18 cellular contexts compared by ENCODE assay signal in the genomic region with DNA sequence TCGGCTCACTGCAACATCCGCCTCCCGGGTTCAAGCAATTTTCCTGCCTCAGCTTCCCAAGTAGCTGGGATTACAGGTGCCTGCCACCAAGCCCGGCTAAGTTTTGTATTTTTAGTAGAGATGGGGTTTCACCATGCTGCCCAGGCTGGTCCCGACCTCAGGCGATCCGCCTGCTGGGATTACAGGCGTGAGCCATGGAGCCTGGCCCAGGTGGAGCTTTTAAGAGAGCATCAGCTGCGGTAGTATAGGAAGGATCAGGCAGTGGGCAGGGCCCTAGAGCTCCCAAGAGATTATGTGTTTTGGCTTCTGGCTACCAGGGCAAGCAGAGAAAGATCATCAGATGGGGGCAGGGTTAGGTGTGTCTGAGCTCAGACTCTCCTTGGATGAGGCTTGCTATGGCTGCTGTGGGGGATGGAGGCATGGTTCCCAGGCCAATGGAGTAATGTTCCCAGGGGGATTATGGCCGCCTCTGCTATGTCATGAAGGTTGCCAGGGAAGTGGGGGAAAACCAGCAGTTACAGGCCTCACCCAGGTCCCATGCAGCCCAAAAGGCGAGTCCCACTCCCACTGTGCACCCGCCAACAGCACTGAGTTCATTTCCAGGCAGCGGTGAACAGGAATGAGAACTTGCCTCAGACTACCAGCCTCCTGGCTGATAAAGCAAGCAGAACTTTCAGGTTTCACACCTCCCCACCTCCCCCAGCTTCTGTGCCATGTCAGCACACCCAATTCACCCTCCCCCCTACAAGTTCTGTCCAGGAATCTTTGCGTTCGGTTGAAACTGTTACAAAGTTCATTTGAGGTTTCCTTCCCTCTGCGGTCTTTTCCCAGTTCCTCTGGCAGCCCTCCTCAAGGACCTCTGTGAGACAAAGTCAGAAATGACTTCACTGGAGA.
"Had no signal": no experiment of that assay in that cellular context is flagged by ENCODE, and none has a peak within 500 bp of the region (broad histone marks: within the 10 kb centered on the region; RNA-seq: fewer than 3 reads in every experiment).

No MANE protein-coding gene starts in this region.

- H3K9me3 ChIP-seq: adrenal gland, left lung, psoas muscle, sigmoid colon, thoracic aorta, upper lobe of right lung had no signal

- H3K27ac ChIP-seq: adrenal gland, cardiac muscle cell, hepatocyte, left lung, psoas muscle, sigmoid colon, stomach, thoracic aorta, upper lobe of right lung had no signal

- ATAC-seq: activated CD4-positive, alpha-beta T cell treated with anti-CD3 and anti-CD28 coated beads for 36 hours; left lung; psoas muscle; upper lobe of right lung had no signal

- H3K4me1 ChIP-seq: adrenal gland, left lung, psoas muscle, sigmoid colon, stomach, upper lobe of right lung had no signal

- H3K4me1 Mint-ChIP-seq: activated CD4-positive, alpha-beta memory T cell treated with anti-CD3 and anti-CD28 coated beads, Interleukin-2, amount 10 ng/mL, durations not matched to agents 7 days and 5 days; activated CD4-positive, alpha-beta T cell treated with anti-CD3 and anti-CD28 coated beads for 36 hours; activated naive CD4-positive, alpha-beta T cell treated with anti-CD3 and anti-CD28 coated beads, Interleukin-2, amount 50 U/mL, for 24 hours had no signal

- H3K36me3 ChIP-seq: adrenal gland, cardiac muscle cell, left lung, sigmoid colon, stomach, thoracic aorta, upper lobe of right lung had no signal

- H3K4me3 ChIP-seq: adrenal gland, cardiac muscle cell, hepatocyte, left lung, psoas muscle, sigmoid colon, stomach, thoracic aorta, upper lobe of right lung had no signal

- H3K27me3 ChIP-seq: adrenal gland, hepatocyte, left lung, sigmoid colon, stomach, upper lobe of right lung had no signal

- H3K27ac Mint-ChIP-seq: activated CD4-positive, alpha-beta memory T cell treated with anti-CD3 and anti-CD28 coated beads, Interleukin-2, amount 10 ng/mL, durations not matched to agents 7 days and 5 days; activated CD4-positive, alpha-beta T cell treated with anti-CD3 and anti-CD28 coated beads for 36 hours; activated naive CD4-positive, alpha-beta T cell treated with anti-CD3 and anti-CD28 coated beads, Interleukin-2, amount 50 U/mL, for 24 hours; activated T-cell treated with anti-CD3 and anti-CD28 coated beads, Interleukin-2, amount 50 U/mL, for 24 hours had no signal

- H3K4me3 Mint-ChIP-seq: activated CD4-positive, alpha-beta memory T cell treated with anti-CD3 and anti-CD28 coated beads, Interleukin-2, amount 10 ng/mL, durations not matched to agents 7 days and 5 days; activated CD4-positive, alpha-beta T cell treated with anti-CD3 and anti-CD28 coated beads for 36 hours; activated naive CD4-positive, alpha-beta T cell treated with anti-CD3 and anti-CD28 coated beads, Interleukin-2, amount 50 U/mL, for 24 hours; activated T-cell treated with anti-CD3 and anti-CD28 coated beads, Interleukin-2, amount 50 U/mL, for 24 hours had no signal

- H3K36me3 Mint-ChIP-seq: activated naive CD4-positive, alpha-beta T cell treated with anti-CD3 and anti-CD28 coated beads, Interleukin-2, amount 50 U/mL, for 24 hours had no signal

- DNase-seq: activated CD4-positive, alpha-beta memory T cell treated with anti-CD3 and anti-CD28 coated beads, Interleukin-2, amount 10 ng/mL, durations not matched to agents 7 days and 5 days; activated CD4-positive, alpha-beta T cell treated with anti-CD3 and anti-CD28 coated beads for 36 hours; activated effector memory CD4-positive, alpha-beta T cell treated with Interleukin-2 at 50 U/mL for 16 hours; activated T-cell treated with anti-CD3 and anti-CD28 coated beads, Interleukin-2, amount 50 U/mL, for 24 hours; adrenal gland; erythroblast; islet precursor cell; mesendoderm; psoas muscle; sigmoid colon; stimulated activated CD4-positive, alpha-beta T cell treated with anti-CD3 and anti-CD28 coated beads, Interleukin-1b, Interleukin-23, amount 100 ng/mL, for 48 hours; stomach; upper lobe of right lung had no signal

- H3K27me3 Mint-ChIP-seq: activated CD4-positive, alpha-beta memory T cell treated with anti-CD3 and anti-CD28 coated beads, Interleukin-2, amount 10 ng/mL, durations not matched to agents 7 days and 5 days; activated naive CD4-positive, alpha-beta T cell treated with anti-CD3 and anti-CD28 coated beads, Interleukin-2, amount 50 U/mL, for 24 hours; activated T-cell treated with anti-CD3 and anti-CD28 coated beads, Interleukin-2, amount 50 U/mL, for 24 hours had no signal
